Comparison of ENCODE assay signal across 14 cellular contexts in the genomic region with DNA sequence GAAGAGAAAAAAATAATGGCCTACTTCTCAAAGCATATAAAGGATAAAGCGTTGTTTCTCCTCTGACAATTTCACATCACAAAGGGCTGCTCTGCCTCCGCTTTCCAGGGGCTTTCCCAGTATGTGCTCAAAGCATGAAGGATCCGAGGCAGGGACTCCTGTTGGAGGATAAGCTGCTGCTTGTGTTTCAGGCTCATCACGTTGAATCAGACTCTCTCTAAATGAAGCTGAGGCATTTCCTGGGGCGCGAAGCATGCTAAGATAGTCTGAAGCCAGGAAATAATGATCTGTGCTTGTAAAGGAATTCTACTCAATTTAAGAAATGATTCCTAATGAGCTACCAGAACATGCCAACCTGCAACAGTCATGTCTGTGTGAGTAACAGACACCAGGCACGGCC.
"Had no signal": no experiment of that assay in that cellular context is flagged by ENCODE, and none has a peak within 500 bp of the region (broad histone marks: within the 10 kb centered on the region; RNA-seq: fewer than 3 reads in every experiment).

No MANE protein-coding gene starts in this region.

- H3K27ac ChIP-seq: breast epithelium, sigmoid colon, spleen, suprapubic skin had no signal

- H3K4me1 ChIP-seq: breast epithelium, sigmoid colon, spleen, suprapubic skin had no signal

- H3K4me3 ChIP-seq: breast epithelium, lung, sigmoid colon, spleen, suprapubic skin had no signal

- H3K9me3 ChIP-seq: breast epithelium, sigmoid colon, spleen, suprapubic skin had no signal

- H3K36me3 ChIP-seq: breast epithelium, sigmoid colon, spleen, suprapubic skin had no signal

- H3K27me3 ChIP-seq: sigmoid colon, spleen, suprapubic skin had no signal

- ATAC-seq: activated CD4-positive, CD25-positive, alpha-beta regulatory T cell treated with anti-CD3 and anti-CD28 coated beads, Interleukin-2, amount 50 U/mL, for 24 hours; esophagus mucosa had no signal

- H3K4me3 Mint-ChIP-seq: stimulated activated naive CD8-positive, alpha-beta T cell treated with anti-CD3 and anti-CD28 coated beads, Interleukin-15, Interleukin-2, amounts not matched to agents 100 ng/mL and 50 ng/mL, for 24 hours had no signal

- DNase-seq: activated CD4-positive, alpha-beta T cell treated with anti-CD3 and anti-CD28 coated beads, Interleukin-2, amount 50 U/mL, for 1 hour; activated CD8-positive, alpha-beta memory T cell treated with anti-CD3 and anti-CD28 coated beads for 24 hours; anterior cingulate cortex; midbrain; sigmoid colon; spleen; T-helper 9 cell; trophoblast cell had no signal

- H3K27ac Mint-ChIP-seq: stimulated activated naive CD8-positive, alpha-beta T cell treated with anti-CD3 and anti-CD28 coated beads, Interleukin-15, Interleukin-2, amounts not matched to agents 100 ng/mL and 50 ng/mL, for 24 hours had no signal
